Comparison of ENCODE assay signal across 22 cellular contexts in genomic region chr14:60111732-60112131, GRCh38. TPM values are rescaled to one million over a fixed set of nuclear protein-coding genes. Genes with fewer than 3 reads are reported as not detected.
DNase-seq lines count a peak whose midpoint lies in the region; ATAC-seq, FAIRE-seq and TF ChIP-seq lines count a peak whose summit lies in the region.
"Had no signal": no experiment of that assay in that cellular context is flagged by ENCODE, and none has a peak within 500 bp of the region (broad histone marks: within the 10 kb centered on the region; RNA-seq: fewer than 3 reads in every experiment).

No MANE protein-coding gene starts in this region.

- H3K36me3 Mint-ChIP-seq in CD8-positive, alpha-beta memory T cell, result peaks cover 4 to 45% (median 18%) of the 10 kb centered on the region in 3 donors

- BruUV-seq in GM12878 (replicated peaks; lab: Mats Ljungman, UMichigan), result no TSS peak

- peaks cover 39% of the 10 kb centered on the region for H3K36me3 ChIP-seq in right atrium auricular region
- peaks cover 0 to 12% of the 10 kb centered on the region in 2 experiments; a peak in 2 of 4 replicates for H3K36me3 ChIP-seq in GM12878 (ENCODE audit: control insufficient read depth in 2 of 2, insufficient read depth in 2 of 2, low read length in 1 of 2)
- H3K36me3 ChIP-seq in mesenchymal stem cell (ENCODE audit: control insufficient read depth in 1 of 2, insufficient read depth in 2 of 2, low read depth in 1 of 2, low read length in 2 of 2), result peaks cover 11 to 55% of the 10 kb centered on the region in 2 experiments
- H3K36me3 ChIP-seq in CD8-positive, alpha-beta memory T cell (ENCODE audit: insufficient read depth, low read length), result no peaks in the 10 kb centered on the region

- in situ Hi-C loops in GM12878 (cut with MboI), result no loop called here

- no peak overlapping the region for H2AFZ ChIP-seq in GM12878 (ENCODE audit: control insufficient read depth, low read depth, low read length)
- H2AFZ ChIP-seq in mesenchymal stem cell (ENCODE audit: low read depth, low read length), result no peak overlapping the region

- peak overlapping the region; percentile 15 for H3K4me3 ChIP-seq in right cardiac atrium (ENCODE audit: low read length)
- no peak overlapping the region for H3K4me3 ChIP-seq in right atrium auricular region
- H3K4me3 ChIP-seq in GM12878, result no peak overlapping the region
- H3K4me3 ChIP-seq in mesenchymal stem cell (ENCODE audit: insufficient read depth in 1 of 2, low read depth in 1 of 2, low read length in 2 of 2), result no peak overlapping the region
- H3K4me3 ChIP-seq in CD8-positive, alpha-beta memory T cell (ENCODE audit: low read length), result no peak overlapping the region
- H3K4me3 ChIP-seq: A549 had no signal

- no peak overlapping the region for H3K4ac ChIP-seq in mesenchymal stem cell (ENCODE audit: low read depth in 1 of 2, low read length in 2 of 2)

- no peaks in the 10 kb centered on the region for H3K9me3 Mint-ChIP-seq in CD8-positive, alpha-beta memory T cell
- H3K9me3 Mint-ChIP-seq: CD4-positive, alpha-beta T cell; HFFc6 had no signal

- no peak overlapping the region for H4K91ac ChIP-seq in mesenchymal stem cell (ENCODE audit: low read length)

- no peak overlapping the region for H3K23ac ChIP-seq in mesenchymal stem cell (ENCODE audit: low read length in 2 of 2)

- H2BK15ac ChIP-seq in mesenchymal stem cell (ENCODE audit: low read depth, poor library complexity, severe bottlenecking), result no peak overlapping the region

- H2BK12ac ChIP-seq in mesenchymal stem cell (ENCODE audit: low read length in 2 of 2), result no peak overlapping the region

- peak overlapping the region in 1 of 8 donors; percentile 32 for H3K27ac Mint-ChIP-seq in CD8-positive, alpha-beta memory T cell
- H3K27ac Mint-ChIP-seq: CD4-positive, alpha-beta T cell; HFFc6 had no signal

- TF ChIP-seq RAD21 in GM12878 (IDR thresholded peaks at IDR 0.05; ENCODE audit: insufficient read depth, low read depth, low read length), result no peak

- ATAC-seq in right cardiac atrium, result no peak
- ATAC-seq in GM12878, result peak; percentile 77
- ATAC-seq: A549, HCT116 had no signal

- H3K27ac ChIP-seq in right cardiac atrium (ENCODE audit: low read length), result no peak overlapping the region
- H3K27ac ChIP-seq in right atrium auricular region, result no peak overlapping the region
- no peak overlapping the region for H3K27ac ChIP-seq in GM12878 (ENCODE audit: control insufficient read depth, insufficient read depth)
- no peak overlapping the region for H3K27ac ChIP-seq in mesenchymal stem cell (ENCODE audit: low read length, poor library complexity, severe bottlenecking)
- no peak overlapping the region for H3K27ac ChIP-seq in CD8-positive, alpha-beta memory T cell (ENCODE audit: low read depth, low read length)
- H3K27ac ChIP-seq: 22Rv1, A549, C4-2B, HL-60 had no signal

- H3K27me3 ChIP-seq in right cardiac atrium (ENCODE audit: control insufficient read depth, insufficient read depth) (no peaks in the 10 kb centered on the region), right atrium auricular region (no peaks in the 10 kb centered on the region), GM12878 (replicated peaks in 1 of 2; ENCODE audit: control insufficient read depth in 2 of 2, insufficient read depth in 2 of 2, low read length in 1 of 2) (no peaks in the 10 kb centered on the region), mesenchymal stem cell (ENCODE audit: control insufficient read depth in 1 of 2, insufficient read depth in 1 of 2, low read length in 2 of 2) (no peaks in the 10 kb centered on the region)
- H3K27me3 ChIP-seq in CD8-positive, alpha-beta memory T cell (ENCODE audit: insufficient read depth, low read length, poor library complexity, severe bottlenecking), result no peaks in the 10 kb centered on the region

- peaks cover 10 to 21% (median 15%) of the 10 kb centered on the region in 3 donors for H3K4me1 Mint-ChIP-seq in CD8-positive, alpha-beta memory T cell

- H3K27me3 Mint-ChIP-seq in CD8-positive, alpha-beta memory T cell, result no peaks in the 10 kb centered on the region
- H3K27me3 Mint-ChIP-seq: CD4-positive, alpha-beta T cell had no signal

- H2BK5ac ChIP-seq in mesenchymal stem cell (ENCODE audit: low read depth, low read length, poor library complexity, severe bottlenecking), result no peak overlapping the region

- H2BK120ac ChIP-seq in mesenchymal stem cell (ENCODE audit: low read depth, low read length), result no peak overlapping the region

- no peak overlapping the region for H2AK5ac ChIP-seq in mesenchymal stem cell (ENCODE audit: low read length, severe bottlenecking)

- H3K79me1 ChIP-seq in mesenchymal stem cell (replicated peaks; ENCODE audit: low read length, poor library complexity, severe bottlenecking), result peaks cover 6% of the 10 kb centered on the region

- no peaks in the 10 kb centered on the region for H4K20me1 ChIP-seq in GM12878 (ENCODE audit: control insufficient read depth, insufficient read depth)

- RAD21 ChIA-PET in GM12878 (lab: Charles Lee; ENCODE audit: unreplicated experiment), result no interaction called here

- H3K79me2 ChIP-seq in GM12878 (ENCODE audit: control insufficient read depth, insufficient read depth, low read length), result no peaks in the 10 kb centered on the region; the same call in none of the 2 replicates

- TF ChIP-seq POLR2A in GM12878 (IDR thresholded peaks at IDR 0.05; ENCODE audit: low read depth, low read length), result no peak

- H3K4me2 ChIP-seq in GM12878 (ENCODE audit: control insufficient read depth, insufficient read depth) (no peak overlapping the region), mesenchymal stem cell (ENCODE audit: low read length, poor library complexity, severe bottlenecking) (no peak overlapping the region)
- H3K4me2 ChIP-seq: A549 had no signal

- no peak overlapping the region for H3K4me3 Mint-ChIP-seq in CD8-positive, alpha-beta memory T cell
- H3K4me3 Mint-ChIP-seq: CD4-positive, alpha-beta T cell; HFFc6 had no signal

- H3K18ac ChIP-seq in mesenchymal stem cell (ENCODE audit: low read depth in 1 of 2, low read length in 2 of 2), result no peak overlapping the region

- no peaks in the 10 kb centered on the region for H3K9me3 ChIP-seq in right cardiac atrium (ENCODE audit: control insufficient read depth, low read length)
- no peaks in the 10 kb centered on the region for H3K9me3 ChIP-seq in right atrium auricular region
- H3K9me3 ChIP-seq in GM12878 (replicated peaks; ENCODE audit: control insufficient read depth, insufficient read depth, low read length), result no peaks in the 10 kb centered on the region
- no peaks in the 10 kb centered on the region for H3K9me3 ChIP-seq in mesenchymal stem cell (ENCODE audit: control insufficient read depth, low read length)
- H3K9me3 ChIP-seq in CD8-positive, alpha-beta memory T cell (ENCODE audit: low read length), result no peaks in the 10 kb centered on the region
- H3K9me3 ChIP-seq: A549 had no signal

- H3K4me1 ChIP-seq in right cardiac atrium (ENCODE audit: control insufficient read depth, insufficient read depth, low read length) (no peaks in the 10 kb centered on the region), right atrium auricular region (no peaks in the 10 kb centered on the region), GM12878 (ENCODE audit: control insufficient read depth, insufficient read depth, low read length) (no peaks in the 10 kb centered on the region), mesenchymal stem cell (ENCODE audit: control insufficient read depth, insufficient read depth, low read depth, low read length) (peaks cover 1% of the 10 kb centered on the region)
- H3K4me1 ChIP-seq in CD8-positive, alpha-beta memory T cell (ENCODE audit: insufficient read depth, low read length), result no peaks in the 10 kb centered on the region
- H3K4me1 ChIP-seq: A549 had no signal

- DNase-seq in right cardiac atrium (no peak), right atrium auricular region (ENCODE audit: low spot score) (no peak), GM12878 (ENCODE audit: low read depth, low spot score) (no peak), mesenchymal stem cell (no peak), cerebellar nuclear complex (lab: John Stamatoyannopoulos, UW) (no peak), COR-L47 (lab: John Stamatoyannopoulos, UW) (no peak)
- DNase-seq in CD8-positive, alpha-beta memory T cell, result no peak
- DNase-seq: AML-193; CD4-positive, alpha-beta T cell; DMS 273 treated with DMSO at 0.1 percent for 48 hours; DMS53; DND-41; EL; GOT3; H7; HFFc6 had no signal

- TF ChIP-seq EP300 in GM12878 (IDR thresholded peaks at IDR 0.05; ENCODE audit: borderline replicate concordance in 1 of 2, control insufficient read depth in 1 of 2, low read depth in 2 of 2, low read length in 2 of 2), result no peak

- 71% methylated on average over 2 of the region's 2 CpGs for WGBS in right cardiac atrium
- 97% methylated on average over 2 of the region's 2 CpGs for WGBS in GM12878 (ENCODE audit: insufficient coverage, insufficient replicate concordance, low lambda C conversion rate, missing lambda C conversion rate)
- no CpG with 5 or more reads among the region's 2 CpGs for WGBS in mesenchymal stem cell

- H3K14ac ChIP-seq in mesenchymal stem cell (ENCODE audit: low read length in 2 of 2), result no peak overlapping the region

- H4K8ac ChIP-seq in mesenchymal stem cell (ENCODE audit: low read length), result no peak overlapping the region

- no peak overlapping the region for H3K9ac ChIP-seq in GM12878 (ENCODE audit: control insufficient read depth, insufficient read depth, low read length)
- peak overlapping the region; percentile 70 for H3K9ac ChIP-seq in mesenchymal stem cell (ENCODE audit: low read length)

- intact Hi-C loops in right cardiac atrium (cut with DNase I) (no loop called here), GM12878 (cut with micrococcal nuclease; ENCODE audit: unreplicated experiment) (no loop called here)

- POLR2A ChIA-PET in GM12878 (lab: Charles Lee), result no interaction called here
- POLR2A ChIA-PET in CD8-positive, alpha-beta memory T cell (lab: Charles Lee), result no interaction called here

- TF ChIP-seq CTCF in right atrium auricular region (IDR thresholded peaks at IDR 0.05) (no peak), GM12878 (IDR thresholded peaks at IDR 0.05 in 2 of 3, conservative IDR thresholded peaks at IDR 0.05 in 1 of 3; ENCODE audit: control insufficient read depth in 2 of 3, extremely low read depth in 1 of 3, insufficient read depth in 1 of 3, low read depth in 3 of 3, low read length in 3 of 3) (no peak)

- no peak for FAIRE-seq in GM12878 (lab: Jason Lieb, UNC)
- FAIRE-seq: A549, GM12891 had no signal

- CTCF ChIA-PET in GM12878 (lab: Yijun Ruan, JAX), result interaction anchor here (0.8 kb wide), 1 partner anchor 148 kb away, joined by 3 read pairs; no protein-coding TSS in a partner anchor
- CTCF ChIA-PET in CD8-positive, alpha-beta memory T cell (lab: Charles Lee), result no interaction called here

- SMC1A ChIA-PET in GM12878 (lab: Charles Lee; ENCODE audit: uncharacterized antibody, unreplicated experiment), result interaction anchor here (0.8 to 1.1 kb wide), 4 partner anchors 15 to 72 kb away, joined by 3 to 4 read pairs (median 4); no protein-coding TSS in a partner anchor

RNA-seq across cellular contexts. Expression of gene PCNX4, which starts 20.0 kb away (rescaled TPM):
- 10 to 100 TPM; 29.7 to 41.3 (median 33.0) TPM for total RNA-seq in right cardiac atrium
- 19.5 TPM for polyA plus RNA-seq in right cardiac atrium
- 10 to 100 TPM; 63.2 to 65.0 TPM for total RNA-seq in right atrium auricular region
- total RNA-seq in GM12878 (2013; cell fraction: nucleolus; rRNA removed), result 216 and 224 TPM in 2 replicates
- 41.7 and 45.1 TPM in 2 replicates for total RNA-seq in GM12878 (2014; rRNA removed)
- total RNA-seq in GM12878 (2014; rRNA removed; fragmentation: Illumina TruSeq; extraction: Trizol), result 38.0 and 39.6 TPM in 2 replicates
- 40.5 and 41.4 TPM in 2 replicates for total RNA-seq in GM12878 (2021)
- polyA plus RNA-seq in GM12878 (2011; ENCODE audit: low read depth), result 8.3 TPM
- polyA plus RNA-seq in GM12878 (2011; rRNA removed), result 45.9 and 51.5 TPM in 2 replicates
- polyA plus RNA-seq in GM12878 (2011; cell fraction: cytosol; rRNA removed), result 24.6 and 50.5 TPM in 2 replicates
- polyA plus RNA-seq in GM12878 (2011; cell fraction: nucleus; rRNA removed), result 65.2 and 99.4 TPM in 2 replicates
- polyA plus RNA-seq in GM12878 (2012), result 17.4 and 21.8 TPM in 2 replicates
- polyA plus RNA-seq in GM12878 (2014; fragmentation: Illumina TruSeq; extraction: Trizol), result 56.6 and 85.2 TPM in 2 replicates
- 10 to 100 TPM; 13.8 to 15.7 TPM for polyA plus RNA-seq in GM12878 (2014; fragmentation: Nextera tagmentation; extraction: Ambion mirVana)
- polyA plus RNA-seq in GM12878 (2014; rRNA removed), result 16.7 and 23.0 TPM in 2 replicates
- 10 to 100 TPM; 30.8 to 39.1 TPM for polyA plus RNA-seq in GM12878 (2016; fragmentation: Nextera tagmentation; extraction: Ambion mirVana)
- polyA minus RNA-seq in GM12878 (2011; rRNA and poly(A)+ RNA removed), result 74.5 and 149 TPM in 2 replicates
- 15.0 and 16.5 TPM in 2 replicates for polyA minus RNA-seq in GM12878 (2011; cell fraction: cytosol; rRNA and poly(A)+ RNA removed)
- polyA minus RNA-seq in GM12878 (2011; cell fraction: nucleus; rRNA and poly(A)+ RNA removed), result 57.7 and 88.5 TPM in 2 replicates
- 95.7 TPM for polyA plus RNA-seq in mesenchymal stem cell (2013, experiment 1 of 2)
- polyA plus RNA-seq in mesenchymal stem cell (2013, experiment 2 of 2), result 101 TPM
- 10 to 100 TPM; 38.8 to 43.5 TPM for total RNA-seq in CD8-positive, alpha-beta memory T cell
- 21.4 TPM for polyA plus RNA-seq in CD8-positive, alpha-beta memory T cell

RNA-seq across cellular contexts. Expression of gene DHRS7, which starts 53.5 kb away (rescaled TPM):
- total RNA-seq in right cardiac atrium, result 10 to 100 TPM; 40.0 to 48.8 (median 43.5) TPM
- 54.2 TPM for polyA plus RNA-seq in right cardiac atrium
- 10 to 100 TPM; 57.6 to 71.8 TPM for total RNA-seq in right atrium auricular region
- 83.0 and 83.5 TPM in 2 replicates for total RNA-seq in GM12878 (2013; cell fraction: nucleolus; rRNA removed)
- total RNA-seq in GM12878 (2014; rRNA removed), result 74.0 and 75.8 TPM in 2 replicates
- 58.5 and 59.1 TPM in 2 replicates for total RNA-seq in GM12878 (2014; rRNA removed; fragmentation: Illumina TruSeq; extraction: Trizol)
- total RNA-seq in GM12878 (2021), result 58.8 and 60.7 TPM in 2 replicates
- 51.5 TPM for polyA plus RNA-seq in GM12878 (2011; ENCODE audit: low read depth)
- polyA plus RNA-seq in GM12878 (2011; rRNA removed), result 55.0 and 56.9 TPM in 2 replicates
- 39.1 and 39.5 TPM in 2 replicates for polyA plus RNA-seq in GM12878 (2011; cell fraction: cytosol; rRNA removed)
- 30.7 and 34.7 TPM in 2 replicates for polyA plus RNA-seq in GM12878 (2011; cell fraction: nucleus; rRNA removed)
- polyA plus RNA-seq in GM12878 (2012), result 54.3 and 60.3 TPM in 2 replicates
- polyA plus RNA-seq in GM12878 (2014; fragmentation: Illumina TruSeq; extraction: Trizol), result 63.6 and 85.6 TPM in 2 replicates
- polyA plus RNA-seq in GM12878 (2014; fragmentation: Nextera tagmentation; extraction: Ambion mirVana), result 10 to 100 TPM; 59.1 to 66.1 TPM
- 56.6 and 60.8 TPM in 2 replicates for polyA plus RNA-seq in GM12878 (2014; rRNA removed)
- polyA plus RNA-seq in GM12878 (2016; fragmentation: Nextera tagmentation; extraction: Ambion mirVana), result 10 to 100 TPM; 98.0 to 99.8 TPM
- polyA minus RNA-seq in GM12878 (2011; rRNA and poly(A)+ RNA removed), result 25.6 and 33.3 TPM in 2 replicates
- polyA minus RNA-seq in GM12878 (2011; cell fraction: cytosol; rRNA and poly(A)+ RNA removed), result 11.8 and 18.3 TPM in 2 replicates
- polyA minus RNA-seq in GM12878 (2011; cell fraction: nucleus; rRNA and poly(A)+ RNA removed), result 25.0 and 32.4 TPM in 2 replicates
- 74.0 TPM for polyA plus RNA-seq in mesenchymal stem cell (2013, experiment 1 of 2)
- 76.4 TPM for polyA plus RNA-seq in mesenchymal stem cell (2013, experiment 2 of 2)
- total RNA-seq in CD8-positive, alpha-beta memory T cell, result 10 to 100 TPM; 79.8 to 80.6 TPM
- polyA plus RNA-seq in CD8-positive, alpha-beta memory T cell, result 272 TPM
